Comparison of ENCODE assay signal across 14 cellular contexts in genomic region chr2:73726657-73727056, GRCh38. TPM values are rescaled to one million over a fixed set of nuclear protein-coding genes. Genes with fewer than 3 reads are reported as not detected.
"Had no signal": no experiment of that assay in that cellular context is flagged by ENCODE, and none has a peak within 500 bp of the region (broad histone marks: within the 10 kb centered on the region; RNA-seq: fewer than 3 reads in every experiment).

No MANE protein-coding gene starts in this region.

RNA-seq across cellular contexts. Expression of gene C2orf78, which starts 57.3 kb away (rescaled TPM):
- total RNA-seq: stomach, subcutaneous adipose tissue, suprapubic skin, temporal lobe, thoracic aorta, thyroid gland, tibial nerve, transverse colon, upper lobe of left lung, upper lobe of right lung, ureter, urinary bladder, uterus, vagina had no signal
- polyA plus RNA-seq: stomach, urinary bladder had no signal
